In genomic region chr7:127854383-127854782, GRCh38 we compare ENCODE assay signal across 1 cellular context.
A peak's percentile ranks its signal among the peaks of the same experiment; 100 is the strongest.
TF ChIP-seq lines count a peak whose summit lies in the region.

No MANE protein-coding gene starts in this region.

TF ChIP-seq in HEK293, 187 proteins besides CTCF, POLR2A, EP300 and RAD21 (continued from another document):
- no peak for TF ChIP-seq PRDM10 (tag by site-specific recombination; IDR thresholded peaks at IDR 0.05)
- TF ChIP-seq ZNF266 (tag by site-specific recombination; IDR thresholded peaks at IDR 0.05; ENCODE audit: low read depth) = peak; percentile 82; the same call in 1 of the 2 replicates
- TF ChIP-seq ZNF114 (tag by site-specific recombination; IDR thresholded peaks at IDR 0.05) = no peak
- no peak for TF ChIP-seq ZFP41 (tag by site-specific recombination; IDR thresholded peaks at IDR 0.05; ENCODE audit: borderline replicate concordance)
- no peak for TF ChIP-seq SCRT1 (tag by site-specific recombination; IDR thresholded peaks at IDR 0.05; ENCODE audit: borderline replicate concordance)
- no peak for TF ChIP-seq ZNF776 (tag by site-specific recombination; IDR thresholded peaks at IDR 0.05; ENCODE audit: borderline replicate concordance)
- TF ChIP-seq ZNF624 (tag by site-specific recombination; IDR thresholded peaks at IDR 0.05) = no peak
- TF ChIP-seq ZNF654 (tag by site-specific recombination; IDR thresholded peaks at IDR 0.05; ENCODE audit: low read depth) = peak; percentile 37
- peak; percentile 88 for TF ChIP-seq ZNF518A (tag by site-specific recombination; conservative IDR thresholded peaks at IDR 0.05; ENCODE audit: low read depth)
- TF ChIP-seq ZNF274 (IDR thresholded peaks at IDR 0.05; ENCODE audit: low read length) = no peak
- TF ChIP-seq ZNF274 (tag by site-specific recombination; IDR thresholded peaks at IDR 0.05; ENCODE audit: borderline replicate concordance) = no peak
- no peak for TF ChIP-seq ZNF830 (tag by site-specific recombination; IDR thresholded peaks at IDR 0.05; ENCODE audit: low read depth)
- TF ChIP-seq OVOL3 (tag by site-specific recombination; IDR thresholded peaks at IDR 0.05) = no peak
- peak; percentile 91 for TF ChIP-seq ZNF555 (tag by site-specific recombination; conservative IDR thresholded peaks at IDR 0.05)
- no peak for TF ChIP-seq HOXA7 (CRISPR knock-in tag; IDR thresholded peaks at IDR 0.05; ENCODE audit: borderline replicate concordance)
- no peak for TF ChIP-seq ZNF112 (tag by site-specific recombination; IDR thresholded peaks at IDR 0.05)
- no peak for TF ChIP-seq ZNF302 (tag by site-specific recombination; IDR thresholded peaks at IDR 0.05; ENCODE audit: low read depth)
- TF ChIP-seq HOXC10 (CRISPR knock-in tag; IDR thresholded peaks at IDR 0.05) = no peak
- no peak for TF ChIP-seq TSHZ1 (tag by site-specific recombination; IDR thresholded peaks at IDR 0.05; ENCODE audit: borderline replicate concordance)
- no peak for TF ChIP-seq MEIS1 (CRISPR knock-in tag; IDR thresholded peaks at IDR 0.05; ENCODE audit: borderline replicate concordance)
- TF ChIP-seq ZNF623 (tag by site-specific recombination; IDR thresholded peaks at IDR 0.05) = peak; percentile 71
- no peak for TF ChIP-seq BCL6B (tag by site-specific recombination; IDR thresholded peaks at IDR 0.05)
- TF ChIP-seq KLF10 (tag by site-specific recombination; IDR thresholded peaks at IDR 0.05) = no peak
